28 cellular contexts compared by ENCODE assay signal in genomic region chr4:106284227-106284626, GRCh38.
"Had no signal": no experiment of that assay in that cellular context is flagged by ENCODE, and none has a peak within 500 bp of the region (broad histone marks: within the 10 kb centered on the region; RNA-seq: fewer than 3 reads in every experiment).

No MANE protein-coding gene starts in this region.

- H3K36me3 Mint-ChIP-seq: natural killer cell had no signal

- H3K27ac Mint-ChIP-seq: natural killer cell; stimulated activated effector memory CD8-positive, alpha-beta T cell treated with anti-CD3 and anti-CD28 coated beads, Interleukin-12 subunit alpha, Interleukin-12 subunit beta, amount 100 ng/mL, for 72 hours; stimulated activated naive B cell treated with anti-CD40 and anti-IgM and Interleukin-4, amounts not matched to agents 10 μg/mL and 1 μg/mL and 100 μg/mL, for 72 hours; stimulated activated naive CD8-positive, alpha-beta T cell treated with anti-CD3 and anti-CD28 coated beads, Interleukin-15, Interleukin-2, amounts not matched to agents 100 ng/mL and 50 ng/mL, for 24 hours had no signal

- H3K4me1 ChIP-seq: prostate gland, spleen, stomach, thyroid gland, tibial nerve, vagina had no signal

- ATAC-seq: naive thymus-derived CD4-positive, alpha-beta T cell; natural killer cell; pancreas; right cardiac atrium; sciatic nerve; stimulated activated effector memory CD8-positive, alpha-beta T cell treated with anti-CD3 and anti-CD28 coated beads, Interleukin-12 subunit alpha, Interleukin-12 subunit beta, amount 100 ng/mL, for 72 hours; stimulated activated naive B cell treated with anti-CD40 and anti-IgM and Interleukin-4, amounts not matched to agents 10 μg/mL and 1 μg/mL and 100 μg/mL, for 72 hours had no signal

- H3K4me3 Mint-ChIP-seq: naive thymus-derived CD4-positive, alpha-beta T cell; natural killer cell; nephron; neural crest cell; stimulated activated effector memory CD8-positive, alpha-beta T cell treated with anti-CD3 and anti-CD28 coated beads, Interleukin-12 subunit alpha, Interleukin-12 subunit beta, amount 100 ng/mL, for 72 hours; stimulated activated naive B cell treated with anti-CD40 and anti-IgM and Interleukin-4, amounts not matched to agents 10 μg/mL and 1 μg/mL and 100 μg/mL, for 72 hours; stimulated activated naive CD8-positive, alpha-beta T cell treated with anti-CD3 and anti-CD28 coated beads, Interleukin-15, Interleukin-2, amounts not matched to agents 100 ng/mL and 50 ng/mL, for 24 hours had no signal

- H3K27me3 Mint-ChIP-seq: naive thymus-derived CD4-positive, alpha-beta T cell; stimulated activated naive B cell treated with anti-CD40 and anti-IgM and Interleukin-4, amounts not matched to agents 10 μg/mL and 1 μg/mL and 100 μg/mL, for 72 hours; stimulated activated naive CD8-positive, alpha-beta T cell treated with anti-CD3 and anti-CD28 coated beads, Interleukin-15, Interleukin-2, amounts not matched to agents 100 ng/mL and 50 ng/mL, for 24 hours had no signal

- H3K9me3 ChIP-seq: neutrophil, pancreas, prostate gland, spleen, stomach, thoracic aorta, thyroid gland, tibial nerve, upper lobe of left lung, vagina had no signal

- H3K4me2 ChIP-seq: smooth muscle cell had no signal

- H3K4me1 Mint-ChIP-seq: neural crest cell; stimulated activated effector memory CD8-positive, alpha-beta T cell treated with anti-CD3 and anti-CD28 coated beads, Interleukin-12 subunit alpha, Interleukin-12 subunit beta, amount 100 ng/mL, for 72 hours; stimulated activated naive B cell treated with anti-CD40 and anti-IgM and Interleukin-4, amounts not matched to agents 10 μg/mL and 1 μg/mL and 100 μg/mL, for 72 hours had no signal

- DNase-seq: naive thymus-derived CD4-positive, alpha-beta T cell; natural killer cell; nucleus accumbens; pancreas; retina; right cardiac atrium; spleen; stimulated activated CD4-positive, alpha-beta T cell treated with anti-CD3 and anti-CD28 coated beads, Interleukin-12 subunit alpha, Interleukin-12 subunit beta, amount 100 ng/mL, for 4 hours; stimulated activated CD4-positive, alpha-beta T cell treated with anti-CD3 and anti-CD28 coated beads, Interleukin-1b, Interleukin-23, amount 100 ng/mL, for 48 hours; stimulated activated CD4-positive, alpha-beta T cell treated with anti-CD3 and anti-CD28 coated beads, Interleukin-4, amount 100 ng/mL, for 1 hour; stimulated activated CD4-positive, alpha-beta T cell treated with anti-CD3 and anti-CD28 coated beads, Interleukin-4, amount 100 ng/mL, for 4 hours; stimulated activated naive B cell treated with anti-CD40 and anti-IgM and Interleukin-4, amounts not matched to agents 10 μg/mL and 1 μg/mL and 100 μg/mL, for 72 hours; stimulated activated naive CD4-positive, alpha-beta T cell treated with Interleukin-2 at 50 U/mL for 16 hours; stomach; thyroid gland; upper lobe of left lung had no signal

- H3K4me3 ChIP-seq: pancreas, prostate gland, skin epidermis, smooth muscle cell, spleen, stomach, thoracic aorta, thyroid gland, tibial nerve, upper lobe of left lung, vagina had no signal

- H3K9me3 Mint-ChIP-seq: natural killer cell; stimulated activated effector memory CD8-positive, alpha-beta T cell treated with anti-CD3 and anti-CD28 coated beads, Interleukin-12 subunit alpha, Interleukin-12 subunit beta, amount 100 ng/mL, for 72 hours had no signal

- H3K36me3 ChIP-seq: neutrophil, pancreas, prostate gland, thyroid gland, upper lobe of left lung, vagina had no signal

- H3K27me3 ChIP-seq: neutrophil, pancreas, spleen, stomach, thyroid gland, tibial nerve, upper lobe of left lung, vagina had no signal

- H3K27ac ChIP-seq: neutrophil, pancreas, prostate gland, skin epidermis, spleen, stomach, thoracic aorta, thyroid gland, tibial nerve, upper lobe of left lung, vagina had no signal
